Comparison of ENCODE assay signal across 10 cellular contexts in genomic region chr13:27203854-27204253, GRCh38. TPM values are rescaled to one million over a fixed set of nuclear protein-coding genes. Genes with fewer than 3 reads are reported as not detected.
DNase-seq lines count a peak whose midpoint lies in the region; ATAC-seq and TF ChIP-seq lines count a peak whose summit lies in the region.
"Had no signal": no experiment of that assay in that cellular context is flagged by ENCODE, and none has a peak within 500 bp of the region (broad histone marks: within the 10 kb centered on the region; RNA-seq: fewer than 3 reads in every experiment).

No MANE protein-coding gene starts in this region.

- peaks cover 0 to 5% of the 10 kb centered on the region in 2 donors for H3K27me3 ChIP-seq in tibial artery

- H3K4me1 ChIP-seq in tibial artery: no peaks in the 10 kb centered on the region

- peaks cover 0 to 8% (median 0%) of the 10 kb centered on the region in 3 donors for H3K9me3 ChIP-seq in tibial artery
- H3K9me3 ChIP-seq: HAP-1 had no signal

- DNase-seq in Right ventricle myocardium inferior (ENCODE audit: missing footprints) (no peak), left ventricle myocardium superior (no peak), fibroblast of the aortic adventitia (ENCODE audit: low read depth) (peak; percentile 42), tibial artery (no peak), SKM-1 (lab: John Stamatoyannopoulos, UW; ENCODE audit: unreplicated experiment) (no peak)
- no peak for DNase-seq in activated T-cell treated with anti-CD3 and anti-CD28 coated beads, Interleukin-2, amount 50 U/mL, for 48 hours
- DNase-seq: activated naive CD4-positive, alpha-beta T cell treated with Interleukin-2 at 50 U/mL for 16 hours had no signal

- H3K36me3 ChIP-seq in tibial artery: no peaks in the 10 kb centered on the region
- H3K36me3 ChIP-seq: HAP-1 had no signal

- TF ChIP-seq CTCF in fibroblast of the aortic adventitia (IDR thresholded peaks at IDR 0.05; ENCODE audit: insufficient read depth, low read length): peak; percentile 33
- peak; percentile 6 to 24 for TF ChIP-seq CTCF in tibial artery (IDR thresholded peaks at IDR 0.05)

- intact Hi-C loops in Right ventricle myocardium inferior (cut with DNase I): loop anchor here (5.0 kb wide), 1 partner anchor 217 kb away; no protein-coding TSS in a partner anchor
- intact Hi-C loops in left ventricle myocardium superior (cut with micrococcal nuclease): loop anchor here (10.0 kb wide), 1 partner anchor 219 kb away; no protein-coding TSS in a partner anchor
- intact Hi-C loops in tibial artery (cut with DNase I; ENCODE audit: low total_unique reads): no loop called here

- ATAC-seq in Right ventricle myocardium inferior (peak; percentile 54), left ventricle myocardium superior (no peak), SK-N-SH treated with all-trans-retinoic acid at 6 μM for 48 hours (peak; percentile 64), HG02870 (IDR thresholded peaks at IDR 0.05; ENCODE audit: unreplicated experiment) (no peak)

- H3K27ac ChIP-seq in tibial artery: no peak overlapping the region

- H3K4me3 ChIP-seq in fibroblast of the aortic adventitia (ENCODE audit: low read depth, low read length) (no peak overlapping the region), tibial artery (no peak overlapping the region)
- H3K4me3 ChIP-seq: HAP-1 had no signal

TF ChIP-seq in SK-N-SH treated with all-trans-retinoic acid at 6 μM for 48 hours, 23 proteins besides CTCF, POLR2A, EP300 and RAD21:
- TF ChIP-seq RARB (CRISPR knock-in tag; IDR thresholded peaks at IDR 0.05): no peak
- no peak for TF ChIP-seq SNAI2 (CRISPR knock-in tag; IDR thresholded peaks at IDR 0.05)
- no peak for TF ChIP-seq CSRNP3 (CRISPR knock-in tag; IDR thresholded peaks at IDR 0.05)
- TF ChIP-seq TOX (CRISPR knock-in tag; IDR thresholded peaks at IDR 0.05; ENCODE audit: borderline replicate concordance): no peak
- no peak for TF ChIP-seq ARNTL (CRISPR knock-in tag; IDR thresholded peaks at IDR 0.05; ENCODE audit: borderline replicate concordance, low read depth)
- TF ChIP-seq CSDC2 (CRISPR knock-in tag; IDR thresholded peaks at IDR 0.05): no peak
TF ChIP-seq in SK-N-SH treated with all-trans-retinoic acid at 6 μM for 48 hours: peak in this region for 0.

RNA-seq across cellular contexts. Expression of gene USP12, which starts 32.2 kb away (rescaled TPM):
- total RNA-seq in Right ventricle myocardium inferior (20.1 TPM), left ventricle myocardium superior (20.1 TPM), fibroblast of the aortic adventitia (ENCODE audit: low replicate concordance) (15.3 and 28.2 TPM in 2 replicates)

RNA-seq across cellular contexts. Expression of gene RPL21, which starts 47.5 kb away (rescaled TPM):
- total RNA-seq in Right ventricle myocardium inferior (782 TPM), left ventricle myocardium superior (663 TPM), fibroblast of the aortic adventitia (ENCODE audit: low replicate concordance) (1,402 and 2,034 TPM in 2 replicates)

Comparison
In these comparisons a context has a peak if more than half of its experiments do, and no peak if none do; other contexts are left out.
1. ATAC-seq: peak in Right ventricle myocardium inferior (single experiment) and SK-N-SH treated with all-trans-retinoic acid at 6 μM for 48 hours (single experiment); none in left ventricle myocardium superior (single experiment) and HG02870 (single experiment).